8 cellular contexts compared by ENCODE assay signal in genomic region chr15:57591237-57591821, GRCh38. TPM values are rescaled to one million over a fixed set of nuclear protein-coding genes. Genes with fewer than 3 reads are reported as not detected.
DNase-seq lines count a peak whose midpoint lies in the region; ATAC-seq and TF ChIP-seq lines count a peak whose summit lies in the region.

No MANE protein-coding gene starts in this region.

- peaks cover 0 to 10% (median 0%) of the 10 kb centered on the region in 7 donors for H3K9me3 Mint-ChIP-seq in CD14-positive monocyte
- no peaks in the 10 kb centered on the region for H3K9me3 Mint-ChIP-seq in osteocyte (ENCODE audit: unreplicated experiment)

- H3K4me3 Mint-ChIP-seq in CD14-positive monocyte, result peak overlapping the region; percentile 69 to 80
- H3K4me3 Mint-ChIP-seq in osteocyte (ENCODE audit: unreplicated experiment), result peak overlapping the region; percentile 44

- H3K27ac ChIP-seq in RWPE1 (peak overlapping the region; percentile 32), esophagus (ENCODE audit: low read depth in 2 of 2, low read length in 1 of 2) (peak overlapping the region; percentile 52 to 91)

- WGBS in esophagus, 2 donors, result 22 to 29% methylated on average over 14 to 18 of the region's 18 CpGs

- no peak for ATAC-seq in GM21447 (IDR thresholded peaks at IDR 0.05; ENCODE audit: unreplicated experiment)

- TF ChIP-seq CTCF in CD14-positive monocyte (IDR thresholded peaks at IDR 0.05) (no peak), RWPE1 (conservative IDR thresholded peaks at IDR 0.05; ENCODE audit: low read depth) (no peak), osteocyte (IDR thresholded peaks at IDR 0.05) (no peak)

- no peaks in the 10 kb centered on the region for H3K9me3 ChIP-seq in esophagus (ENCODE audit: control insufficient read depth in 2 of 2, insufficient read depth in 1 of 2, low read depth in 1 of 2, low read length in 1 of 2)

- H3K4me1 ChIP-seq in esophagus (ENCODE audit: control insufficient read depth in 2 of 2, insufficient read depth in 2 of 2, low read length in 1 of 2), result peaks cover 4 to 12% of the 10 kb centered on the region in 2 donors

- H3K27me3 Mint-ChIP-seq in CD14-positive monocyte (ENCODE audit: low read depth in 3 of 3) (peaks cover 25 to 33% (median 30%) of the 10 kb centered on the region in 3 donors), osteocyte (ENCODE audit: unreplicated experiment) (peaks cover 7% of the 10 kb centered on the region)

- H3K36me3 ChIP-seq in esophagus (ENCODE audit: control insufficient read depth in 2 of 2, insufficient read depth in 2 of 2, low read length in 1 of 2), result no peaks in the 10 kb centered on the region

- POLR2A ChIA-PET in RWPE1 (lab: Yijun Ruan, JAX; ENCODE audit: low non-redundant PET), result no interaction called here

- no peaks in the 10 kb centered on the region for H3K27me3 ChIP-seq in esophagus (ENCODE audit: control insufficient read depth in 1 of 2, insufficient read depth in 2 of 2, low read length in 2 of 2)

- in situ Hi-C loops in KBM-7 (cut with MboI; ENCODE audit: low pct_unique_long_range_greater_than_20kb, low sequenced_read_pairs), result no loop called here

- H3K4me3 ChIP-seq in esophagus (ENCODE audit: low read depth in 1 of 2, low read length in 2 of 2), result peak overlapping the region; percentile 39 to 78

- CTCF ChIA-PET in RWPE1 (lab: Yijun Ruan, JAX), result interaction anchor here (0.8 kb wide), 1 partner anchor 116 kb away, joined by 3 read pairs; no protein-coding TSS in a partner anchor

- H3K27ac Mint-ChIP-seq in CD14-positive monocyte, result no peak overlapping the region
- no peak overlapping the region for H3K27ac Mint-ChIP-seq in osteocyte (ENCODE audit: unreplicated experiment)

- intact Hi-C loops in CD14-positive monocyte (cut with micrococcal nuclease), result no loop called here

- DNase-seq in CD14-positive monocyte (ENCODE audit: low spot score) (no peak), RWPE1 (ENCODE audit: low spot score) (no peak), osteocyte (ENCODE audit: extremely low spot score, unreplicated experiment) (no peak), NOMO-1 treated with DMSO at 0.1 percent for 48 hours (lab: John Stamatoyannopoulos, UW; ENCODE audit: unreplicated experiment) (no peak), KBM-7 (no peak), kidney tubule cell (ENCODE audit: low spot score) (no peak)

- peaks cover 43% of the 10 kb centered on the region for H3K4me1 Mint-ChIP-seq in CD14-positive monocyte
- peaks cover 50% of the 10 kb centered on the region for H3K4me1 Mint-ChIP-seq in osteocyte (ENCODE audit: unreplicated experiment)

- peaks cover 0 to 6% of the 10 kb centered on the region in 2 donors for H3K36me3 Mint-ChIP-seq in CD14-positive monocyte
- H3K36me3 Mint-ChIP-seq in osteocyte (ENCODE audit: unreplicated experiment), result no peaks in the 10 kb centered on the region

RNA-seq across cellular contexts. Expression of gene MYZAP, which starts 0.4 kb away (rescaled TPM):
- under 1 TPM; 0.12 to 0.13 TPM for polyA plus RNA-seq in CD14-positive monocyte
- polyA plus RNA-seq in esophagus, result 10 to 100 TPM; 38.2 to 71.6 TPM
- total RNA-seq in osteocyte, result 1.4 and 1.5 TPM in 2 replicates

Comparison
In these comparisons a context has a peak if more than half of its experiments do, and no peak if none do; other contexts are left out.
1. RNA of gene MYZAP, which starts 0.4 kb away (polyA plus RNA-seq): 38.2 to 71.6 TPM in esophagus; 0.12 to 0.13 TPM in CD14-positive monocyte; every median in the first group is over 10 times any median in the second.